In genomic region chr2:213787869-213788268, GRCh38 we compare ENCODE assay signal across 1 cellular context.
TF ChIP-seq lines count a peak whose summit lies in the region.

No MANE protein-coding gene starts in this region.

TF ChIP-seq in GM12878, 131 proteins besides CTCF, POLR2A, EP300 and RAD21 (continued from another document):
- TF ChIP-seq CUX1 (IDR thresholded peaks at IDR 0.05; ENCODE audit: insufficient replicate concordance, low read depth, low read length) (peak; percentile 47), TCF3 (IDR thresholded peaks at IDR 0.05; ENCODE audit: borderline replicate concordance, insufficient read depth, low read depth, low read length) (no peak), BCL11A (IDR thresholded peaks at IDR 0.05; ENCODE audit: low read depth, low read length) (peak; percentile 40; the same call in 1 of the 2 replicates)
